Comparison of ENCODE assay signal across 25 cellular contexts in genomic region chr11:19933132-19933735, GRCh38.
DNase-seq lines count a peak whose midpoint lies in the region; TF ChIP-seq lines count a peak whose summit lies in the region.
"Had no signal": no experiment of that assay in that cellular context is flagged by ENCODE, and none has a peak within 500 bp of the region (broad histone marks: within the 10 kb centered on the region; RNA-seq: fewer than 3 reads in every experiment).

No MANE protein-coding gene starts in this region.

- DNase-seq in H9 (no peak), coronary artery (ENCODE audit: low spot score) (peak; percentile 65), osteocyte (ENCODE audit: extremely low spot score, unreplicated experiment) (no peak), epidermal melanocyte (ENCODE audit: insufficient read length, low spot score) (no peak), MM.1S (no peak), retina (no peak)
- DNase-seq: Caco-2; CD8-positive, alpha-beta T cell; DMS79; EL; GDM1; Karpas-422; MV-4-11; NCI-H1105; NCI-H1436 treated with DMSO at 0.1 percent for 48 hours; NCI-H187 treated with DMSO at 0.1 percent for 48 hours; NCI-H2107; NCI-H524 treated with DMSO at 0.1 percent for 48 hours; Right ventricle myocardium superior; RPMI8226 had no signal

- H3K4me2 ChIP-seq in H9 (ENCODE audit: insufficient read depth, insufficient read length, low read length) = no peak overlapping the region
- no peak overlapping the region for H3K4me2 ChIP-seq in MM.1S (ENCODE audit: low read depth, low read length)
- H3K4me2 ChIP-seq: A549 had no signal

- H3K4ac ChIP-seq in H9 (ENCODE audit: low read depth, low read length) = no peak overlapping the region

- no peak overlapping the region for H3K14ac ChIP-seq in H9 (ENCODE audit: insufficient read depth, low read length)

- H3K4me1 ChIP-seq in ACC112 (ENCODE audit: control insufficient read depth, insufficient read depth, low read length, unreplicated experiment) (peaks cover 53% of the 10 kb centered on the region), H9 (ENCODE audit: insufficient read depth, low read length) (peaks cover 3% of the 10 kb centered on the region; the same call in 1 of the 2 replicates), MM.1S (ENCODE audit: low read length) (no peaks in the 10 kb centered on the region)

- H2BK120ac ChIP-seq in H9 (ENCODE audit: low read depth, low read length, poor library complexity, severe bottlenecking) = no peak overlapping the region

- H3K4me3 Mint-ChIP-seq in H9 (no peak overlapping the region), osteocyte (ENCODE audit: unreplicated experiment) (peak overlapping the region; percentile 26)
- H3K4me3 Mint-ChIP-seq: B cell; CD8-positive, alpha-beta T cell had no signal

- no peak overlapping the region for H3K23ac ChIP-seq in H9 (ENCODE audit: insufficient read length, low read depth, low read length)

- H3K27me3 Mint-ChIP-seq in H9 (ENCODE audit: low read depth) (no peaks in the 10 kb centered on the region), osteocyte (ENCODE audit: unreplicated experiment) (no peaks in the 10 kb centered on the region)

- no peak overlapping the region for H2BK5ac ChIP-seq in H9 (ENCODE audit: insufficient read length, low read length)

- no peak overlapping the region for H2BK12ac ChIP-seq in H9 (ENCODE audit: insufficient read length, low read depth, low read length)

- H3K56ac ChIP-seq in H9 (ENCODE audit: insufficient read length, low read depth, low read length) = no peak overlapping the region

- no CpG with 5 or more reads among the region's 20 CpGs for WGBS in H9 (ENCODE audit: extremely low coverage, insufficient read length, low lambda C conversion rate)

- H2AFZ ChIP-seq in ACC112 (ENCODE audit: low read length, unreplicated experiment) = no peak overlapping the region
- no peak overlapping the region for H2AFZ ChIP-seq in H9 (ENCODE audit: low read length)
- no peak overlapping the region for H2AFZ ChIP-seq in MM.1S (ENCODE audit: low read length)

- H3K36me3 ChIP-seq in ACC112 (ENCODE audit: insufficient read depth, low read length) (peaks cover 29% of the 10 kb centered on the region; the same call in 1 of the 2 replicates), MM.1S (replicated peaks; ENCODE audit: insufficient read depth, low read length) (no peaks in the 10 kb centered on the region)

- H3K27ac ChIP-seq in ACC112 (ENCODE audit: low read depth, low read length) = peak overlapping the region; percentile 89; the same call in 1 of the 2 replicates
- H3K27ac ChIP-seq in H9 (ENCODE audit: insufficient read length, low read depth, low read length) = no peak overlapping the region
- no peak overlapping the region for H3K27ac ChIP-seq in coronary artery
- H3K27ac ChIP-seq in MM.1S (ENCODE audit: low read length) = no peak overlapping the region
- H3K27ac ChIP-seq: A549, C4-2B had no signal

- TF ChIP-seq CTCF in H9 (conservative IDR thresholded peaks at IDR 0.05) = no peak
- TF ChIP-seq CTCF in coronary artery (IDR thresholded peaks at IDR 0.05) = no peak
- TF ChIP-seq CTCF in osteocyte (IDR thresholded peaks at IDR 0.05) = no peak
- no peak for TF ChIP-seq CTCF in MM.1S (IDR thresholded peaks at IDR 0.05; ENCODE audit: low read length)

- no peak overlapping the region for H4K91ac ChIP-seq in H9 (ENCODE audit: insufficient read length, low read depth, low read length)

- H3K9me3 Mint-ChIP-seq in H9 (no peaks in the 10 kb centered on the region), osteocyte (ENCODE audit: unreplicated experiment) (no peaks in the 10 kb centered on the region)
- H3K9me3 Mint-ChIP-seq: CD8-positive, alpha-beta T cell had no signal

- H2AK5ac ChIP-seq in H9 (ENCODE audit: insufficient read length, low read length) = no peak overlapping the region

- H3F3A ChIP-seq in MM.1S (ENCODE audit: insufficient read depth, low read length) = no peaks in the 10 kb centered on the region

- H3K27me3 ChIP-seq in ACC112 (ENCODE audit: insufficient read depth, low read length) (no peaks in the 10 kb centered on the region), H9 (ENCODE audit: insufficient read depth, low read length) (no peaks in the 10 kb centered on the region), MM.1S (replicated peaks; ENCODE audit: insufficient read depth, low read length) (no peaks in the 10 kb centered on the region)
- H3K27me3 ChIP-seq: SJSA1 had no signal

- H3K9me2 ChIP-seq in MM.1S (replicated peaks; ENCODE audit: insufficient read depth, low read length) = no peaks in the 10 kb centered on the region

- H2BK20ac ChIP-seq in H9 (ENCODE audit: low read depth, low read length, poor library complexity, severe bottlenecking) = no peak overlapping the region

- H3K36me3 Mint-ChIP-seq in H9 (ENCODE audit: insufficient read depth in 1 of 3, low read depth in 3 of 3) (peaks cover 10 to 25% (median 23%) of the 10 kb centered on the region in 3 experiments; a peak in 6 of 7 replicates), osteocyte (ENCODE audit: unreplicated experiment) (peaks cover 6% of the 10 kb centered on the region)
- H3K36me3 Mint-ChIP-seq: CD8-positive, alpha-beta T cell had no signal

- H3K79me1 ChIP-seq in H9 (ENCODE audit: insufficient read depth, low read depth, low read length, poor library complexity, severe bottlenecking) = no peaks in the 10 kb centered on the region

- H3K4me1 Mint-ChIP-seq in H9 (peaks cover 11 to 16% of the 10 kb centered on the region in 2 experiments), osteocyte (ENCODE audit: unreplicated experiment) (peaks cover 49% of the 10 kb centered on the region)

- no peak overlapping the region for H4K5ac ChIP-seq in H9 (ENCODE audit: insufficient read length, low read depth, low read length)

- H3K9ac ChIP-seq in H9 (ENCODE audit: extremely low read depth, insufficient read length, low read length) = no peak overlapping the region
- H3K9ac ChIP-seq in MM.1S (ENCODE audit: low read length) = no peak overlapping the region

- H4K8ac ChIP-seq in H9 (replicated peaks; ENCODE audit: insufficient read length, low read depth, low read length) = no peak overlapping the region

- no peaks in the 10 kb centered on the region for H3K23me2 ChIP-seq in H9 (ENCODE audit: insufficient read length, low read depth, low read length, poor library complexity, severe bottlenecking)

- H3K18ac ChIP-seq in H9 (ENCODE audit: insufficient read length, low read depth, low read length) = no peak overlapping the region

- H3K79me2 ChIP-seq in ACC112 (ENCODE audit: control insufficient read depth, insufficient read depth, low read length, unreplicated experiment) (peaks cover 25% of the 10 kb centered on the region), H9 (ENCODE audit: insufficient read depth, low read length) (no peaks in the 10 kb centered on the region), MM.1S (ENCODE audit: low read length) (no peaks in the 10 kb centered on the region)

- no peak overlapping the region for H3K4me3 ChIP-seq in ACC112 (ENCODE audit: low read depth, low read length)
- no peak overlapping the region for H3K4me3 ChIP-seq in coronary artery
- H3K4me3 ChIP-seq in MM.1S (ENCODE audit: low read length) = no peak overlapping the region
- H3K4me3 ChIP-seq: A549, SJSA1 had no signal

- no peaks in the 10 kb centered on the region for H3K9me3 ChIP-seq in H9 (ENCODE audit: control insufficient read depth, low read depth, low read length)
- H3K9me3 ChIP-seq in MM.1S (replicated peaks; ENCODE audit: insufficient read depth, low read length) = no peaks in the 10 kb centered on the region
- H3K9me3 ChIP-seq: A549, SJSA1 had no signal

- no peak overlapping the region for H2BK15ac ChIP-seq in H9 (ENCODE audit: low read depth, low read length)

- H4K20me1 ChIP-seq in H9 (ENCODE audit: control insufficient read depth, insufficient read depth, insufficient read length) (no peaks in the 10 kb centered on the region), MM.1S (ENCODE audit: insufficient read depth, low read length) (no peaks in the 10 kb centered on the region)

- H3T11ph ChIP-seq in H9 (ENCODE audit: low read length) = no peak overlapping the region

- H3K27ac Mint-ChIP-seq in H9 (peak overlapping the region in 2 of 3 experiments; percentile 63 to 90; a peak in 4 of 7 replicates), osteocyte (ENCODE audit: unreplicated experiment) (no peak overlapping the region)
- H3K27ac Mint-ChIP-seq: B cell; CD8-positive, alpha-beta T cell had no signal
